26 cellular contexts compared by ENCODE assay signal in the genomic region with DNA sequence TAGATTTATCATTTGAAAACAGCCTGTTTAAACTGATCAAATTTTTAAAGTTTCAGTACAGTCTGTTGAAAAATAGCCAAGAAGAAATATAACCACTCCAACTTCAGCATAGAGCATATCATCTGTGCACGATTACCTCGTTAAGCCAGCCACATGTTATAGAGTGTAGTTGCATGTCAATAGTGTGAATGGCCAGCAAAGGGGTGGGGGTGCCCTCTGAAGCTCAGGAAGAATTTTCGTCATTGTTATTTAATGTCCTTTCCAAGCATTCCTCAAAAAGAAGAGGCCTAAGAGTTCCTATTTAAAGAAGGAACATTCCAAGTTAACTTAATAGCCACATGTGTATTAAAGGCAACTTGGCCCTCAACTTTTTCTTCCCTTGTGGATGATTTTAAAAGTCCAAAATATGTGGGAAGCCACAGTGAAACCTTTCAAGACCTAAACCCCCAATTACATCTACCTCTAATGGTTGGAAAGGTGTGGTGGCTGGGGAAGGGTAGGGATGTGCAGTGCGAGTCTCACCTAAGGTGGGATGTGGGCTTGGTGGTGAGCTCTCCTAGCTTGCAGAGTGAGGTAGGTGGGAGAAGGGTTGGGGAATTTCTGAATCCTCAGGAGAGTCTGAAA. TPM values are rescaled to one million over a fixed set of nuclear protein-coding genes. Genes with fewer than 3 reads are reported as not detected.
DNase-seq lines count a peak whose midpoint lies in the region; ATAC-seq, FAIRE-seq and TF ChIP-seq lines count a peak whose summit lies in the region.
"Had no signal": no experiment of that assay in that cellular context is flagged by ENCODE, and none has a peak within 500 bp of the region (broad histone marks: within the 10 kb centered on the region; RNA-seq: fewer than 3 reads in every experiment).

No MANE protein-coding gene starts in this region.

- no peak overlapping the region for H2AFZ ChIP-seq in SK-N-SH (ENCODE audit: low read depth)

- H3K9me2 ChIP-seq in SK-N-SH = no peaks in the 10 kb centered on the region

- FAIRE-seq in bronchial epithelial cell (lab: Jason Lieb, UNC) = peak; percentile 13
- FAIRE-seq: GM12878, keratinocyte, small intestine had no signal

- no peak overlapping the region; the same call in 1 of the 2 replicates for H3K9ac ChIP-seq in SK-N-SH
- H3K9ac ChIP-seq: BLaER1 treated with 17β-estradiol and CSF1 and Interleukin-3, amounts not matched to agents 10 nM and 100 nM had no signal

- peaks cover 25% of the 10 kb centered on the region for H4K20me1 ChIP-seq in SK-N-SH (ENCODE audit: insufficient read depth)

- DNase-seq in SK-N-SH (no peak), bronchial epithelial cell (ENCODE audit: low read depth) (no peak), iPS-NIHi7 (ENCODE audit: extremely low spot score) (peak; percentile 20), thoracic aorta (ENCODE audit: low spot score) (no peak), dorsolateral prefrontal cortex (no peak), SW480 (ENCODE audit: low spot score) (no peak)
- DNase-seq: activated CD4-positive, alpha-beta T cell treated with anti-CD3 and anti-CD28 coated beads, Interleukin-2, amount 50 U/mL, for 1 hour; activated gamma-delta T cell treated with Interleukin-2 at 50 U/mL for 16 hours; amygdala; effector memory CD4-positive, alpha-beta T cell; heart left ventricle; naive thymus-derived CD4-positive, alpha-beta T cell; NCI-H1092 treated with DMSO at 0.1 percent for 48 hours; NCI-H510A treated with DMSO at 0.1 percent for 48 hours; small intestine; stimulated activated CD4-positive, alpha-beta T cell treated with anti-CD3 and anti-CD28 coated beads, Interleukin-4, amount 100 ng/mL, for 1 hour; stimulated activated naive CD8-positive, alpha-beta T cell treated with anti-CD3 and anti-CD28 coated beads, Interleukin-15, amount 100 ng/mL, for 72 hours; T-cell; upper lobe of right lung had no signal

- 78% methylated on average over 4 of the region's 4 CpGs for WGBS in SK-N-SH (ENCODE audit: low lambda C conversion rate)

- H3K9me3 ChIP-seq in SK-N-SH (no peaks in the 10 kb centered on the region), thoracic aorta (no peaks in the 10 kb centered on the region)
- H3K9me3 ChIP-seq: BLaER1 treated with 17β-estradiol and CSF1 and Interleukin-3, amounts not matched to agents 10 nM and 100 nM; heart left ventricle; upper lobe of right lung had no signal

- TF ChIP-seq RAD21 in SK-N-SH (IDR thresholded peaks at IDR 0.05; ENCODE audit: low read length) = no peak

- no peak for TF ChIP-seq EP300 in SK-N-SH (IDR thresholded peaks at IDR 0.05; ENCODE audit: borderline replicate concordance in 1 of 2, low read depth in 1 of 2, low read length in 1 of 2)

- H3K79me2 ChIP-seq in SK-N-SH (ENCODE audit: insufficient read depth) = peaks cover 45% of the 10 kb centered on the region

- CTCF ChIA-PET in SK-N-SH (lab: Yijun Ruan, JAX) = no interaction called here

- H3K4me1 ChIP-seq in SK-N-SH (ENCODE audit: control insufficient read depth in 1 of 2, insufficient read depth in 2 of 2, low read depth in 1 of 2, low read length in 1 of 2) (peaks cover 7 to 37% of the 10 kb centered on the region in 2 experiments), thoracic aorta (ENCODE audit: control insufficient read depth in 1 of 2, low read depth in 2 of 2) (peaks cover 19 to 42% of the 10 kb centered on the region in 2 donors)

- peak overlapping the region; percentile 21; the same call in 1 of the 2 replicates for H3K4me2 ChIP-seq in SK-N-SH
- H3K4me2 ChIP-seq: BLaER1 treated with 17β-estradiol and CSF1 and Interleukin-3, amounts not matched to agents 10 nM and 100 nM had no signal

- H3K27me3 ChIP-seq in SK-N-SH (ENCODE audit: insufficient read depth) (no peaks in the 10 kb centered on the region), bronchial epithelial cell (ENCODE audit: control insufficient read depth, insufficient read depth, low read length) (no peaks in the 10 kb centered on the region), thoracic aorta (replicated peaks; ENCODE audit: insufficient read depth) (no peaks in the 10 kb centered on the region), dorsolateral prefrontal cortex (peaks cover 0 to 9% (median 0%) of the 10 kb centered on the region in 45 donors)
- H3K27me3 ChIP-seq: upper lobe of right lung had no signal

- peaks cover 9 to 23% of the 10 kb centered on the region in 2 experiments for H3K36me3 ChIP-seq in SK-N-SH (replicated peaks in 1 of 2; ENCODE audit: control insufficient read depth in 1 of 2, insufficient read depth in 2 of 2, low read length in 1 of 2)
- H3K36me3 ChIP-seq in bronchial epithelial cell (ENCODE audit: control insufficient read depth, insufficient read depth, low read length) = peaks cover 2% of the 10 kb centered on the region
- peaks cover 18% of the 10 kb centered on the region for H3K36me3 ChIP-seq in thoracic aorta
- H3K36me3 ChIP-seq: BLaER1 treated with 17β-estradiol and CSF1 and Interleukin-3, amounts not matched to agents 10 nM and 100 nM had no signal

- H3K4me3 ChIP-seq in SK-N-SH (ENCODE audit: low read depth in 2 of 2, low read length in 1 of 2) (no peak overlapping the region), bronchial epithelial cell (ENCODE audit: low read depth, low read length) (no peak overlapping the region), thoracic aorta (no peak overlapping the region), dorsolateral prefrontal cortex (no peak overlapping the region)
- H3K4me3 ChIP-seq: BLaER1 treated with 17β-estradiol and CSF1 and Interleukin-3, amounts not matched to agents 10 nM and 100 nM; GM12878; heart left ventricle; lung; upper lobe of right lung had no signal

- ATAC-seq in SK-N-SH treated with all-trans-retinoic acid at 6 μM for 48 hours (no peak), thoracic aorta (ENCODE audit: insufficient number of reproducible peaks, low FRiP score, low read depth) (no peak), HG02885 (IDR thresholded peaks at IDR 0.05; ENCODE audit: poor library complexity, unreplicated experiment) (no peak)
- ATAC-seq: GM12878; heart left ventricle; naive thymus-derived CD4-positive, alpha-beta T cell; stimulated activated naive CD8-positive, alpha-beta T cell treated with anti-CD3 and anti-CD28 coated beads, Interleukin-15, amount 100 ng/mL, for 72 hours; T-cell; upper lobe of right lung had no signal

- POLR2A ChIA-PET in SK-N-SH (lab: Yijun Ruan, JAX) = no interaction called here

- H3F3A ChIP-seq in SK-N-SH (replicated peaks; ENCODE audit: insufficient read depth) = peaks cover 44% of the 10 kb centered on the region

- H3K27ac ChIP-seq in SK-N-SH (ENCODE audit: low read depth in 2 of 2, low read length in 1 of 2) (peak overlapping the region in 1 of 2 experiments; percentile 97; a peak in 2 of 4 replicates), thoracic aorta (peak overlapping the region; percentile 92 to 97), dorsolateral prefrontal cortex (no peak overlapping the region)
- H3K27ac ChIP-seq: BLaER1 treated with 17β-estradiol and CSF1 and Interleukin-3, amounts not matched to agents 10 nM and 100 nM; HL-60 had no signal

- intact Hi-C loops in dorsolateral prefrontal cortex (cut with DNase I) = loop anchor here in 1 of 2 donors (5.0 kb wide), 1 partner anchor 204 kb away; no protein-coding TSS in a partner anchor

- no peak for TF ChIP-seq CTCF in SK-N-SH (IDR thresholded peaks at IDR 0.05)
- no peak for TF ChIP-seq CTCF in bronchial epithelial cell (IDR thresholded peaks at IDR 0.05; ENCODE audit: insufficient read depth, low read length, severe bottlenecking)
- no peak for TF ChIP-seq CTCF in thoracic aorta (IDR thresholded peaks at IDR 0.05)
- no peak for TF ChIP-seq CTCF in dorsolateral prefrontal cortex (IDR thresholded peaks at IDR 0.05 in 54 of 56, conservative IDR thresholded peaks at IDR 0.05 in 2 of 56; ENCODE audit: low read depth in 1 of 56, partially characterized antibody in 56 of 56)

TF ChIP-seq in SK-N-SH, 30 proteins besides CTCF, POLR2A, EP300 and RAD21:
- TF ChIP-seq, protein P1, sequence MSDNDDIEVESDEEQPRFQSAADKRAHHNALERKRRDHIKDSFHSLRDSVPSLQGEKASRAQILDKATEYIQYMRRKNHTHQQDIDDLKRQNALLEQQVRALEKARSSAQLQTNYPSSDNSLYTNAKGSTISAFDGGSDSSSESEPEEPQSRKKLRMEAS (IDR thresholded peaks at IDR 0.05; ENCODE audit: low read depth) = no peak
TF ChIP-seq in SK-N-SH: peak in this region for 0.

TF ChIP-seq in SK-N-SH treated with all-trans-retinoic acid at 6 μM for 48 hours, 23 proteins besides CTCF, POLR2A, EP300 and RAD21:
- no peak for TF ChIP-seq ZFP30 (CRISPR knock-in tag; IDR thresholded peaks at IDR 0.05)

RNA-seq across cellular contexts. Expression of a gene that starts 1.8 kb away (rescaled TPM):
- 486 and 709 TPM in 2 replicates for polyA plus RNA-seq in SK-N-SH (2012; rRNA removed)
- 749 and 798 TPM in 2 replicates for polyA plus RNA-seq in SK-N-SH (2012; cell fraction: cytosol; rRNA removed)
- 877 and 1,310 TPM in 2 replicates for polyA plus RNA-seq in SK-N-SH (2012; cell fraction: nucleus; rRNA removed)
- 1.3 and 2.6 TPM in 2 replicates for total RNA-seq in bronchial epithelial cell
- total RNA-seq in thoracic aorta = 1,000 to 10,000 TPM in 1 of 2 donors, 100 to 1,000 TPM in 1; 821 to 1,207 TPM
- total RNA-seq in dorsolateral prefrontal cortex = 10 to 100 TPM in 105 of 120 experiments, 1 to 10 TPM in 15; 3.8 to 82.4 (median 17.0) TPM
- total RNA-seq: naive thymus-derived CD4-positive, alpha-beta T cell had no signal
- polyA plus RNA-seq: naive thymus-derived CD4-positive, alpha-beta T cell had no signal

Comparison
In these comparisons a context has a peak if more than half of its experiments do, and no peak if none do; other contexts are left out.
1. H3K27ac ChIP-seq: peak in thoracic aorta (2 of 2); none in dorsolateral prefrontal cortex (0 of 59).
2. RNA of a gene that starts 1.8 kb away (total RNA-seq): 821 to 1,207 TPM in thoracic aorta; 3.8 to 82.4 TPM in dorsolateral prefrontal cortex and 1.3 to 2.6 TPM in bronchial epithelial cell; every median in the first group is over 4 times any median in the second.